In the genomic region with DNA sequence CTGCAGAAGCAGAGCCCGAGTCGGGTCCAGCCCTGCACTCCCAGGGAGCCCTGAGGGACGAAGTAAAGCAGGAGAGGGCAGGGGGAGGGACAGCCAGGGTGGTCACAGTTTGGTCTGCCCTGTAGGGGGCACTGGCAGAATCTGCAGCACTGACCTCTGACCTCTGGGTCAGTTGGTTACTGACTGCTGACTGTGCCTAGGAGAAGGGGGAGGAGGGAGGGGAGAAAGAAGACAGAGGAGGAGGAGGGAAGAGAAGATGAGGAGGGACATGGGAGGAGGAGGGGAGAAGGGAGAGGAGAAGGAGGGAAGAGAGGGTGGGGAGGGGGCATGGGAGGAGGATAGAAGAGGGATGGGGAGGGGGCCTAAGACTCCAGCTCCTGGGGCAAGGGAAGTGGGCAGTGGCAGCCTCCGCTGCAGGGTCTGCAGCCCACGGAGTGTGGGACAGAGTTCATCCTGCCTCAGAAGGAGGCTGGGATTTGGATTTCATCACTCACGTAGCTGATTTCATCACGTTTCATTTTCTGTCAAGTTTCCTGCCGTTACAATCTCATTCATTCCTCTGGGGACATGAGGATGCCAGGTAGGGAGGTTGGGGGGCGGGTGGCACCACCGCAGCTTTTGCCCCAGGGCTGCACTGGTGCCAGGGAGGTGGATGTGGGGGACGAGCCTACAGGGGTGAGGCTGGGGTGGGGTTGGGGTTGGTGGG, we compare ENCODE assay signal across 12 cellular contexts. TPM values are rescaled to one million over a fixed set of nuclear protein-coding genes. Genes with fewer than 3 reads are reported as not detected.
DNase-seq lines count a peak whose midpoint lies in the region; ATAC-seq, FAIRE-seq and TF ChIP-seq lines count a peak whose summit lies in the region.
"Had no signal": no experiment of that assay in that cellular context is flagged by ENCODE, and none has a peak within 500 bp of the region (broad histone marks: within the 10 kb centered on the region; RNA-seq: fewer than 3 reads in every experiment).

No MANE protein-coding gene starts in this region.

- TF ChIP-seq EP300 in H1 (IDR thresholded peaks at IDR 0.05; ENCODE audit: borderline replicate concordance in 1 of 2, low read depth in 2 of 2, low read length in 2 of 2) = no peak

- H3K4me2 ChIP-seq in GM23248 (ENCODE audit: unreplicated experiment) = no peak overlapping the region
- H3K4me2 ChIP-seq in OCI-LY3 (ENCODE audit: low read length) = peak overlapping the region; percentile 25
- no peak overlapping the region for H3K4me2 ChIP-seq in H1 (ENCODE audit: insufficient read depth in 1 of 2, low read depth in 2 of 2, low read length in 2 of 2)

- H2BK120ac ChIP-seq in H1 (replicated peaks; ENCODE audit: low read depth, low read length) = no peak overlapping the region

- H2BK20ac ChIP-seq in H1 (ENCODE audit: low read length) = no peak overlapping the region

- no peak overlapping the region for H3K56ac ChIP-seq in H1 (replicated peaks; ENCODE audit: insufficient read length, low read depth, low read length)

- peak overlapping the region; percentile 56; the same call in 1 of the 2 replicates for H2AFZ ChIP-seq in GM23248
- H2AFZ ChIP-seq in OCI-LY3 (ENCODE audit: low read depth, low read length) = no peak overlapping the region
- H2AFZ ChIP-seq in H1 (ENCODE audit: low read length) = no peak overlapping the region

- no peak overlapping the region for H3K14ac ChIP-seq in H1 (ENCODE audit: insufficient read length)

- no peak for TF ChIP-seq POLR2A in H1 (IDR thresholded peaks at IDR 0.05; ENCODE audit: control extremely low read depth in 1 of 2, low read depth in 2 of 2, low read length in 2 of 2)

- no peak overlapping the region for H3K23ac ChIP-seq in H1 (ENCODE audit: insufficient read length)

- 61 to 68% methylated on average over 9 to 11 of the region's 11 CpGs for WGBS in GM23248 (ENCODE audit: low coverage in 1 of 2, low lambda C conversion rate in 2 of 2, missing lambda C conversion rate in 2 of 2), 2 experiments
- 78% methylated on average over 7 of the region's 11 CpGs; no CpG with 5 or more reads in 1 of the 2 experiments for WGBS in H1 (ENCODE audit: extremely low coverage in 1 of 2, insufficient coverage in 1 of 2, insufficient read length in 1 of 2, insufficient replicate concordance in 2 of 2, low coverage in 1 of 2, low lambda C conversion rate in 2 of 2, missing lambda C conversion rate in 1 of 2), 2 experiments

- no peak for TF ChIP-seq RAD21 in H1 (IDR thresholded peaks at IDR 0.05 in 1 of 2, conservative IDR thresholded peaks at IDR 0.05 in 1 of 2; ENCODE audit: low read depth in 2 of 2, low read length in 2 of 2)

- H4K5ac ChIP-seq in H1 (ENCODE audit: insufficient read length, low read depth, low read length) = no peak overlapping the region

- in situ Hi-C loops in GM23248 (cut with MboI) = no loop called here

- H3K27me3 ChIP-seq in A673 (replicated peaks; ENCODE audit: insufficient read depth, low read depth, low read length, poor library complexity) = no peaks in the 10 kb centered on the region
- H3K27me3 ChIP-seq in GM23248 (replicated peaks; ENCODE audit: insufficient read depth) = no peaks in the 10 kb centered on the region
- H3K27me3 ChIP-seq in OCI-LY3 (ENCODE audit: low read depth, low read length) = no peaks in the 10 kb centered on the region
- peaks cover 2 to 58% (median 36%) of the 10 kb centered on the region in 4 experiments for H3K27me3 ChIP-seq in H1 (replicated peaks in 1 of 4; ENCODE audit: control insufficient read depth in 3 of 4, extremely low read depth in 1 of 4, insufficient read depth in 3 of 4, low read length in 3 of 4)
- H3K27me3 ChIP-seq in foreskin keratinocyte = peaks cover 29% of the 10 kb centered on the region

- H2AK5ac ChIP-seq in H1 (ENCODE audit: low read depth, low read length) = no peak overlapping the region

- H3K79me2 ChIP-seq in GM23248 (ENCODE audit: insufficient read depth) (no peaks in the 10 kb centered on the region), OCI-LY3 (ENCODE audit: low read length) (no peaks in the 10 kb centered on the region), H1 (ENCODE audit: control insufficient read depth in 1 of 2, insufficient read depth in 2 of 2, low read length in 2 of 2) (no peaks in the 10 kb centered on the region)

- H3K9me3 ChIP-seq in A673 (ENCODE audit: low read depth, low read length, poor library complexity, severe bottlenecking) (no peaks in the 10 kb centered on the region), GM23248 (ENCODE audit: low read depth) (no peaks in the 10 kb centered on the region), OCI-LY3 (ENCODE audit: insufficient read depth, low read length) (no peaks in the 10 kb centered on the region), H1 (ENCODE audit: insufficient read depth in 2 of 2, low read depth in 1 of 2, low read length in 1 of 2) (no peaks in the 10 kb centered on the region)

- H3K4me3 ChIP-seq in A673 (ENCODE audit: low read depth, low read length, poor library complexity, severe bottlenecking) = peak overlapping the region; percentile 25
- no peak overlapping the region for H3K4me3 ChIP-seq in GM23248
- no peak overlapping the region for H3K4me3 ChIP-seq in OCI-LY3 (ENCODE audit: low read length)
- no peak overlapping the region for H3K4me3 ChIP-seq in H1 (ENCODE audit: extremely low read depth in 1 of 4, insufficient read depth in 2 of 4, low read depth in 3 of 4, low read length in 4 of 4)
- H3K4me3 ChIP-seq in coronary artery = no peak overlapping the region

- intact Hi-C loops in A673 (cut with micrococcal nuclease; ENCODE audit: unreplicated experiment) = no loop called here

- H3K4me1 ChIP-seq in A673 (ENCODE audit: insufficient read depth, low read length, poor library complexity, severe bottlenecking) (peaks cover 55% of the 10 kb centered on the region), GM23248 (ENCODE audit: insufficient read depth) (peaks cover 6% of the 10 kb centered on the region; the same call in 1 of the 2 replicates), OCI-LY3 (ENCODE audit: low read length) (peaks cover 21% of the 10 kb centered on the region), H1 (replicated peaks in 1 of 4; ENCODE audit: control insufficient read depth in 3 of 4, insufficient read depth in 4 of 4, low read length in 3 of 4) (peaks cover 0 to 8% (median 5%) of the 10 kb centered on the region in 4 experiments; a peak in 6 of 7 replicates), foreskin keratinocyte (no peaks in the 10 kb centered on the region)

- H3K23me2 ChIP-seq in H1 (ENCODE audit: low read depth, low read length) = no peaks in the 10 kb centered on the region

- H3K36me3 ChIP-seq in A673 (ENCODE audit: insufficient read depth, low read length, poor library complexity, severe bottlenecking) (no peaks in the 10 kb centered on the region), GM23248 (ENCODE audit: low read depth) (no peaks in the 10 kb centered on the region), OCI-LY3 (replicated peaks; ENCODE audit: low read depth, low read length) (no peaks in the 10 kb centered on the region), H1 (ENCODE audit: control insufficient read depth in 2 of 4, insufficient read depth in 4 of 4, low read length in 3 of 4) (no peaks in the 10 kb centered on the region)

- H3F3A ChIP-seq in GM23248 (ENCODE audit: insufficient read depth) = no peaks in the 10 kb centered on the region

- H3K9ac ChIP-seq in GM23248 = no peak overlapping the region
- H3K9ac ChIP-seq in OCI-LY3 (ENCODE audit: low read length) = no peak overlapping the region
- no peak overlapping the region for H3K9ac ChIP-seq in H1 (replicated peaks in 1 of 4; ENCODE audit: extremely low read depth in 1 of 4, low read depth in 3 of 4, low read length in 3 of 4)

- peaks cover 5% of the 10 kb centered on the region; the same call in 1 of the 2 replicates for H3K79me1 ChIP-seq in H1 (ENCODE audit: low read depth, low read length)

- DNase-seq in A673 (ENCODE audit: low spot score) (peak; percentile 75), GM23248 (peak; percentile 62), H1 (ENCODE audit: low read depth in 1 of 2, low spot score in 2 of 2) (no peak), coronary artery (ENCODE audit: low spot score) (no peak), foreskin keratinocyte (no peak)
- DNase-seq: activated naive CD4-positive, alpha-beta T cell treated with anti-CD3 and anti-CD28 coated beads, Interleukin-2, amount 50 U/mL, for 16 hours; left ventricle myocardium superior; NCI-H2081; retina had no signal

- H2BK5ac ChIP-seq in H1 (ENCODE audit: low read depth, low read length) = no peak overlapping the region

- no peak overlapping the region for H4K91ac ChIP-seq in H1 (replicated peaks; ENCODE audit: insufficient read length, low read length)

- H3K27ac ChIP-seq in A673 (ENCODE audit: low read depth, low read length, poor library complexity, severe bottlenecking) (peak overlapping the region; percentile 88), GM23248 (no peak overlapping the region), OCI-LY3 (ENCODE audit: low read length) (no peak overlapping the region), H1 (ENCODE audit: low read depth, low read length) (no peak overlapping the region), coronary artery (no peak overlapping the region), foreskin keratinocyte (no peak overlapping the region)

- no peaks in the 10 kb centered on the region for H3K9me2 ChIP-seq in GM23248 (ENCODE audit: insufficient read depth)

- H2BK15ac ChIP-seq in H1 (ENCODE audit: low read length) = no peak overlapping the region

- no TSS peak for BruUV-seq in A673 (replicated peaks; lab: Mats Ljungman, UMichigan)

- CTCF ChIA-PET in A673 (lab: Charles Lee) = interaction anchor here (0.7 kb wide), 1 partner anchor 352 kb away, joined by 6 read pairs; no protein-coding TSS in a partner anchor
- CTCF ChIA-PET in H1 (lab: Charles Lee; ENCODE audit: partially characterized antibody) = interaction anchor here (0.6 to 3.0 kb wide), 11 partner anchors 13 to 1241 kb away, joined by 3 to 10 read pairs (median 4); no protein-coding TSS in a partner anchor

- POLR2A ChIA-PET in A673 (lab: Charles Lee; ENCODE audit: low non-redundant PET) (no interaction called here), H1 (lab: Charles Lee; ENCODE audit: partially characterized antibody) (interaction anchor here (0.6 to 0.7 kb wide), 2 partner anchors 171 to 296 kb away, joined by 3 read pairs; no protein-coding TSS in a partner anchor)

- H4K20me1 ChIP-seq in GM23248 (ENCODE audit: insufficient read depth) (no peaks in the 10 kb centered on the region), OCI-LY3 (ENCODE audit: insufficient read depth, low read length) (no peaks in the 10 kb centered on the region), H1 (replicated peaks in 1 of 2; ENCODE audit: control insufficient read depth in 1 of 2, insufficient read depth in 2 of 2, low read length in 2 of 2) (peaks cover 22 to 37% of the 10 kb centered on the region in 2 experiments)

- no peak overlapping the region for H2BK12ac ChIP-seq in H1 (ENCODE audit: low read depth, low read length)

- TF ChIP-seq CTCF in A673 (conservative IDR thresholded peaks at IDR 0.05; ENCODE audit: low read depth, low read length) (0 out of 2 replicates have a peak, but pooled peaks have one; percentile 22), OCI-LY3 (IDR thresholded peaks at IDR 0.05; ENCODE audit: low read depth, low read length) (peak; percentile 34), H1 (IDR thresholded peaks at IDR 0.05; ENCODE audit: control extremely low read depth in 1 of 3, insufficient read depth in 1 of 3, low read depth in 1 of 3, low read length in 3 of 3) (peak in 2 of 3 experiments; percentile 33 to 47; a peak in 2 of 4 replicates), coronary artery (IDR thresholded peaks at IDR 0.05) (no peak), foreskin keratinocyte (conservative IDR thresholded peaks at IDR 0.05) (no peak)

- FAIRE-seq in H1 (lab: Jason Lieb, UNC) = no peak

- no peak overlapping the region for H3K18ac ChIP-seq in H1 (ENCODE audit: extremely low read depth, low read length)

- H3K4ac ChIP-seq in H1 (replicated peaks; ENCODE audit: insufficient read length, low read depth, low read length) = no peak overlapping the region

- H4K8ac ChIP-seq in H1 (ENCODE audit: extremely low read depth, insufficient read depth, low read length) = no peak overlapping the region

- no peak for ATAC-seq in GM18861 (IDR thresholded peaks at IDR 0.05; ENCODE audit: unreplicated experiment)
- ATAC-seq in HG02981 (IDR thresholded peaks at IDR 0.05; ENCODE audit: unreplicated experiment) = no peak
- ATAC-seq in foreskin keratinocyte = no peak
- ATAC-seq: left ventricle myocardium superior had no signal

RNA-seq across cellular contexts. Expression of gene FLRT1, which starts 55.2 kb away (rescaled TPM):
- 0.45 and 1.9 TPM in 2 replicates for total RNA-seq in A673 (2021)
- total RNA-seq in GM23248 (2014; rRNA removed; shearing (Covaris generic)) = 0.22 TPM in 1 of 2 replicates, not detected in the other
- polyA plus RNA-seq in GM23248 (2016; fragmentation: Nextera tagmentation; extraction: Ambion mirVana) = 0.09 TPM in 1 of 2 replicates, not detected in the other
- 0.28 and 0.42 TPM in 2 replicates for total RNA-seq in H1 (2021; fragmentation: NEBNext Ultra II Directional; extraction: Animal tissue kit (Norgen Biotek cat#: 25700))
- polyA plus RNA-seq in H1 (2011; rRNA removed) = 0.14 and 0.20 TPM in 2 replicates
- polyA plus RNA-seq in H1 (2011; cell fraction: cytosol; rRNA removed) = 0.10 TPM
- polyA plus RNA-seq in H1 (2011; cell fraction: nucleus; rRNA removed) = 0.19 TPM
- 0.30 to 0.89 TPM (median 0.74 TPM) in 4 replicates for polyA plus RNA-seq in H1 (2012, experiment 1 of 2)
- polyA plus RNA-seq in H1 (2012, experiment 2 of 2) = 0.17 TPM
- 0.61 TPM for polyA plus RNA-seq in H1 (2013, experiment 1 of 2)
- 0.59 TPM for polyA plus RNA-seq in H1 (2013, experiment 2 of 2)
- polyA minus RNA-seq in H1 (2011; rRNA and poly(A)+ RNA removed) = 0.16 and 0.20 TPM in 2 replicates
- 0.29 TPM for polyA minus RNA-seq in H1 (2011; cell fraction: cytosol; rRNA and poly(A)+ RNA removed)
- not detected for polyA minus RNA-seq in H1 (2011; cell fraction: nucleus; rRNA and poly(A)+ RNA removed)
- total RNA-seq in foreskin keratinocyte = not detected in 2 replicates
- not detected in 2 replicates for polyA plus RNA-seq in foreskin keratinocyte

Comparison
In these comparisons a context has a peak if more than half of its experiments do, and no peak if none do; other contexts are left out.
1. DNase-seq: peak in A673 (single experiment) and GM23248 (single experiment); none in H1 (0 of 2), coronary artery (single experiment) and foreskin keratinocyte (0 of 2).
2. CTCF ChIP-seq: peak in A673 (single experiment), OCI-LY3 (single experiment) and H1 (2 of 3); none in coronary artery (single experiment) and foreskin keratinocyte (single experiment).